Comparison of ENCODE assay signal across 8 cellular contexts in genomic region chr10:13528875-13529713, GRCh38. TPM values are rescaled to one million over a fixed set of nuclear protein-coding genes. Genes with fewer than 3 reads are reported as not detected.
DNase-seq lines count a peak whose midpoint lies in the region; ATAC-seq, FAIRE-seq and TF ChIP-seq lines count a peak whose summit lies in the region.

TSS of gene BEND7 (minus strand) at chr10:13529014. CDS start at chr10:13528533, 481 bp downstream.

- H3K4me3 ChIP-seq in HUES64 (ENCODE audit: low read length) (peak within 1 kb of the TSS; percentile 59), GM12878 (no peak within 1 kb of the TSS), iPS-11a (ENCODE audit: low read depth, low read length) (peak within 1 kb of the TSS; percentile 31)

- ATAC-seq in GM12878: peak; percentile 40; the same call in 2 of the 3 replicates
- ATAC-seq in sciatic nerve: peak; percentile 52
- no peak for ATAC-seq in HG02970 (IDR thresholded peaks at IDR 0.05; ENCODE audit: low FRiP score, unreplicated experiment)

- 5% methylated on average over 97 of the region's 98 CpGs for WGBS in HUES64
- 8% methylated on average over 55 of the region's 98 CpGs for WGBS in GM12878 (ENCODE audit: insufficient coverage, insufficient replicate concordance, low lambda C conversion rate, missing lambda C conversion rate)

- no peaks in the 10 kb centered on the region for H3K9me3 ChIP-seq in HUES64 (ENCODE audit: insufficient read depth, low read depth, low read length)
- H3K9me3 ChIP-seq in GM12878 (replicated peaks; ENCODE audit: control insufficient read depth, insufficient read depth, low read length): no peaks in the 10 kb centered on the region

- intact Hi-C loops in GM12878 (cut with micrococcal nuclease; ENCODE audit: unreplicated experiment) (no loop called here), sciatic nerve (cut with DNase I) (no loop called here)

- RAD21 ChIA-PET in GM12878 (lab: Charles Lee; ENCODE audit: unreplicated experiment): no interaction called here

- no peak within 1 kb of the TSS; the same call in 1 of the 2 replicates for H3K4me2 ChIP-seq in GM12878 (ENCODE audit: control insufficient read depth, insufficient read depth)

- no peak for FAIRE-seq in GM12878 (lab: Jason Lieb, UNC)

- H3K9ac ChIP-seq in HUES64 (ENCODE audit: low read depth, low read length): peak within 1 kb of the TSS; percentile 39; the same call in 1 of the 2 replicates
- H3K9ac ChIP-seq in GM12878 (ENCODE audit: control insufficient read depth, insufficient read depth, low read length): no peak within 1 kb of the TSS

- no TSS peak for BruUV-seq in GM12878 (replicated peaks; lab: Mats Ljungman, UMichigan)

- no peak within 1 kb of the TSS for H2AFZ ChIP-seq in GM12878 (ENCODE audit: control insufficient read depth, low read depth, low read length)

- no peak for TF ChIP-seq EP300 in GM12878 (IDR thresholded peaks at IDR 0.05; ENCODE audit: borderline replicate concordance in 1 of 2, control insufficient read depth in 1 of 2, low read depth in 2 of 2, low read length in 2 of 2)

- TF ChIP-seq CTCF in GM12878 (IDR thresholded peaks at IDR 0.05 in 2 of 3, conservative IDR thresholded peaks at IDR 0.05 in 1 of 3; ENCODE audit: control insufficient read depth in 2 of 3, extremely low read depth in 1 of 3, insufficient read depth in 1 of 3, low read depth in 3 of 3, low read length in 3 of 3): no peak

- TF ChIP-seq POLR2A in GM12878 (IDR thresholded peaks at IDR 0.05; ENCODE audit: low read depth, low read length): no peak

- POLR2A ChIA-PET in GM12878 (lab: Charles Lee): no interaction called here

- H3K4me1 ChIP-seq in HUES64 (ENCODE audit: insufficient read depth, low read length): peaks cover 18% of the 10 kb centered on the region
- H3K4me1 ChIP-seq in GM12878 (ENCODE audit: control insufficient read depth, insufficient read depth, low read length): no peaks in the 10 kb centered on the region

- H3K27me3 ChIP-seq in HUES64 (ENCODE audit: insufficient read depth, low read length): peaks cover 59% of the 10 kb centered on the region
- H3K27me3 ChIP-seq in GM12878 (replicated peaks in 1 of 2; ENCODE audit: control insufficient read depth in 2 of 2, insufficient read depth in 2 of 2, low read length in 1 of 2): peaks cover 11 to 14% of the 10 kb centered on the region in 2 experiments

- H4K20me1 ChIP-seq in GM12878 (ENCODE audit: control insufficient read depth, insufficient read depth): no peaks in the 10 kb centered on the region

- H3K36me3 ChIP-seq in HUES64 (ENCODE audit: insufficient read depth, low read length): no peaks in the 10 kb centered on the region
- H3K36me3 ChIP-seq in GM12878 (ENCODE audit: control insufficient read depth in 2 of 2, insufficient read depth in 2 of 2, low read length in 1 of 2): no peaks in the 10 kb centered on the region

- SMC1A ChIA-PET in GM12878 (lab: Charles Lee; ENCODE audit: uncharacterized antibody, unreplicated experiment): no interaction called here

- CTCF ChIA-PET in GM12878 (lab: Yijun Ruan, JAX): no interaction called here

- in situ Hi-C loops in GM12878 (cut with MboI): no loop called here

- peak; percentile 93 for DNase-seq in D341Med (ENCODE audit: low spot score)
- DNase-seq in GM12878 (ENCODE audit: low read depth, low spot score): no peak
- DNase-seq in sciatic nerve (ENCODE audit: low spot score): no peak
- DNase-seq in NCI-H2107 (lab: John Stamatoyannopoulos, UW): no peak
- DNase-seq in NCI-H2107 treated with DMSO at 0.1 percent for 48 hours (lab: John Stamatoyannopoulos, UW; ENCODE audit: unreplicated experiment): no peak

- no peaks in the 10 kb centered on the region for H3K79me2 ChIP-seq in GM12878 (ENCODE audit: control insufficient read depth, insufficient read depth, low read length)

- no peak for TF ChIP-seq RAD21 in GM12878 (IDR thresholded peaks at IDR 0.05; ENCODE audit: insufficient read depth, low read depth, low read length)

- H3K27ac ChIP-seq in HUES64 (ENCODE audit: low read depth, low read length): no peak within 1 kb of the TSS
- H3K27ac ChIP-seq in GM12878 (ENCODE audit: control insufficient read depth, insufficient read depth): no peak within 1 kb of the TSS

TF ChIP-seq in GM12878, 131 proteins besides CTCF, POLR2A, EP300 and RAD21:
- TF ChIP-seq GATAD2B (conservative IDR thresholded peaks at IDR 0.05; ENCODE audit: low read depth) (no peak), ATF7 (IDR thresholded peaks at IDR 0.05; ENCODE audit: low read depth) (no peak), IKZF1 (conservative IDR thresholded peaks at IDR 0.05) (no peak), SUZ12 (IDR thresholded peaks at IDR 0.05; ENCODE audit: unreplicated experiment) (peak; percentile 80), NBN (IDR thresholded peaks at IDR 0.05) (no peak), POLR2AphosphoS5 (IDR thresholded peaks at IDR 0.05; ENCODE audit: low read length) (no peak), EZH2 (IDR thresholded peaks at IDR 0.05; ENCODE audit: borderline replicate concordance, control insufficient read depth, low read depth, low read length) (peak; percentile 75; the same call in 1 of the 2 replicates), IRF5 (IDR thresholded peaks at IDR 0.05; ENCODE audit: borderline replicate concordance) (no peak)

RNA-seq across cellular contexts. Expression of gene BEND7, which starts in this region (rescaled TPM):
- polyA plus RNA-seq in HUES64 (2013, experiment 1 of 2): 4.8 TPM
- 7.3 TPM for polyA plus RNA-seq in HUES64 (2013, experiment 2 of 2)
- not detected in 2 replicates for total RNA-seq in GM12878 (2013; cell fraction: nucleolus; rRNA removed)
- total RNA-seq in GM12878 (2014; rRNA removed): not detected in 2 replicates
- not detected in 2 replicates for total RNA-seq in GM12878 (2014; rRNA removed; fragmentation: Illumina TruSeq; extraction: Trizol)
- total RNA-seq in GM12878 (2021): 0.13 TPM in 1 of 2 replicates, not detected in the other
- polyA plus RNA-seq in GM12878 (2011; ENCODE audit: low read depth): not detected
- polyA plus RNA-seq in GM12878 (2011; rRNA removed): not detected in 2 replicates
- polyA plus RNA-seq in GM12878 (2011; cell fraction: cytosol; rRNA removed): not detected in 2 replicates
- polyA plus RNA-seq in GM12878 (2011; cell fraction: nucleus; rRNA removed): not detected in 2 replicates
- polyA plus RNA-seq in GM12878 (2012): 0.21 TPM in 1 of 2 replicates, not detected in the other
- not detected in 2 replicates for polyA plus RNA-seq in GM12878 (2014; fragmentation: Illumina TruSeq; extraction: Trizol)
- not detected for polyA plus RNA-seq in GM12878 (2014; fragmentation: Nextera tagmentation; extraction: Ambion mirVana)
- polyA plus RNA-seq in GM12878 (2014; rRNA removed): not detected in 2 replicates
- not detected for polyA plus RNA-seq in GM12878 (2016; fragmentation: Nextera tagmentation; extraction: Ambion mirVana)
- not detected in 2 replicates for polyA minus RNA-seq in GM12878 (2011; rRNA and poly(A)+ RNA removed)
- not detected in 2 replicates for polyA minus RNA-seq in GM12878 (2011; cell fraction: cytosol; rRNA and poly(A)+ RNA removed)
- not detected in 2 replicates for polyA minus RNA-seq in GM12878 (2011; cell fraction: nucleus; rRNA and poly(A)+ RNA removed)
- 28.6 TPM for total RNA-seq in sciatic nerve

Comparison
In these comparisons a context has a peak if more than half of its experiments do, and no peak if none do; other contexts are left out.
1. RNA of gene BEND7 (total RNA-seq): 28.6 TPM in sciatic nerve (single experiment); 0.13 TPM in GM12878; every median in the first group is over 10 times any median in the second.
2. Peak in ATAC-seq in GM12878; RNA of the gene not detected or under 1 TPM.